22 cellular contexts compared by ENCODE assay signal in genomic region chr2:84884396-84884795, GRCh38. TPM values are rescaled to one million over a fixed set of nuclear protein-coding genes. Genes with fewer than 3 reads are reported as not detected.
A peak's percentile ranks its signal among the peaks of the same experiment; 100 is the strongest.
DNase-seq lines count a peak whose midpoint lies in the region; ATAC-seq and TF ChIP-seq lines count a peak whose summit lies in the region.
"Had no signal": no experiment of that assay in that cellular context is flagged by ENCODE, and none has a peak within 500 bp of the region (broad histone marks: within the 10 kb centered on the region; RNA-seq: fewer than 3 reads in every experiment).

No MANE protein-coding gene starts in this region.

- no peaks in the 10 kb centered on the region for H3K9me3 ChIP-seq in stomach
- H3K9me3 ChIP-seq: Caco-2 had no signal

- 0 out of 2 replicates have a peak, but pooled peaks cover 6% of the 10 kb centered on the region for H3F3A ChIP-seq in GM23338 (replicated peaks; ENCODE audit: low read depth)

- WGBS in stomach, 5 donors, result 55 to 79% (median 71%) methylated on average over 1 of the region's 1 CpG

- intact Hi-C loops in stomach (cut with DNase I; ENCODE audit: low total_unique reads), result no loop called here

- H3K4me2 ChIP-seq in GM23338, result no peak overlapping the region

- H3K27ac ChIP-seq in ACC112 (ENCODE audit: low read depth, low read length) (no peak overlapping the region), GM23338 (ENCODE audit: low read depth) (no peak overlapping the region), stomach (no peak overlapping the region)
- H3K27ac ChIP-seq: SK-N-MC had no signal

- no peak for TF ChIP-seq POLR2A in stomach (IDR thresholded peaks at IDR 0.05)

- H3K27me3 Mint-ChIP-seq in GM23338 (ENCODE audit: insufficient read depth, low read depth, poor library complexity), result peaks cover 40% of the 10 kb centered on the region

- no peaks in the 10 kb centered on the region for H3K27me3 ChIP-seq in ACC112 (ENCODE audit: insufficient read depth, low read length)
- peaks cover 48% of the 10 kb centered on the region for H3K27me3 ChIP-seq in GM23338 (ENCODE audit: insufficient read depth)
- H3K27me3 ChIP-seq in stomach, result peaks cover 0 to 39% (median 17%) of the 10 kb centered on the region in 3 donors

- H3K79me2 ChIP-seq in ACC112 (ENCODE audit: control insufficient read depth, insufficient read depth, low read length, unreplicated experiment), result peaks cover 6% of the 10 kb centered on the region
- H3K79me2 ChIP-seq in GM23338 (replicated peaks; ENCODE audit: insufficient read depth), result no peaks in the 10 kb centered on the region

- no peaks in the 10 kb centered on the region for H3K36me3 Mint-ChIP-seq in GM23338 (ENCODE audit: low read depth)

- H3K4me3 ChIP-seq in ACC112 (ENCODE audit: low read depth, low read length), result no peak overlapping the region
- no peak overlapping the region for H3K4me3 ChIP-seq in GM23338
- no peak overlapping the region for H3K4me3 ChIP-seq in stomach
- H3K4me3 ChIP-seq: SK-N-MC had no signal

- H3K9me2 ChIP-seq in GM23338 (ENCODE audit: insufficient read depth), result no peaks in the 10 kb centered on the region

- ATAC-seq in GM23338, result no peak
- ATAC-seq: CD8-positive, alpha-beta T cell had no signal

- H4K20me1 ChIP-seq in GM23338 (replicated peaks; ENCODE audit: insufficient read depth), result 0 out of 2 replicates have a peak, but pooled peaks cover under 1% of the 10 kb centered on the region

- TF ChIP-seq EP300 in stomach (IDR thresholded peaks at IDR 0.05), result no peak

- DNase-seq in GM23338 (ENCODE audit: low spot score) (no peak), dermis blood vessel endothelial cell (peak; percentile 20), left kidney (ENCODE audit: low read depth, low spot score) (peak; percentile 12), pons (ENCODE audit: low spot score) (no peak), iPS-NIHi11 (ENCODE audit: low spot score) (no peak), stomach (no peak)
- DNase-seq: AML-193; C1 segment of cervical spinal cord; Caco-2; CD8-positive, alpha-beta T cell; DMS 273 treated with DMSO at 0.1 percent for 48 hours; DMS79; Karpas-422; NCI-H1092; NCI-H1417 treated with DMSO at 0.1 percent for 48 hours; NCI-H1694 treated with DMSO at 0.1 percent for 48 hours; NCI-H2081; NCI-H524; NCI-H748 treated with DMSO at 0.1 percent for 48 hours; SIG-M5 had no signal

- peaks cover 38% of the 10 kb centered on the region for H3K4me1 ChIP-seq in ACC112 (ENCODE audit: control insufficient read depth, insufficient read depth, low read length, unreplicated experiment)
- H3K4me1 ChIP-seq in GM23338 (ENCODE audit: insufficient read depth), result no peaks in the 10 kb centered on the region; the same call in 1 of the 2 replicates
- H3K4me1 ChIP-seq in stomach, result peaks cover 24 to 46% (median 37%) of the 10 kb centered on the region in 4 donors

- no peak overlapping the region for H3K27ac Mint-ChIP-seq in GM23338
- H3K27ac Mint-ChIP-seq: CD8-positive, alpha-beta T cell had no signal

- H3K4me1 Mint-ChIP-seq in GM23338, result peaks cover 8% of the 10 kb centered on the region; the same call in 2 of the 3 replicates

- H3K36me3 ChIP-seq in ACC112 (ENCODE audit: insufficient read depth, low read length), result no peaks in the 10 kb centered on the region
- H3K36me3 ChIP-seq in GM23338 (ENCODE audit: insufficient read depth), result no peaks in the 10 kb centered on the region
- H3K36me3 ChIP-seq in stomach, result no peaks in the 10 kb centered on the region

- H3K4me3 Mint-ChIP-seq in GM23338, result no peak overlapping the region
- H3K4me3 Mint-ChIP-seq: CD8-positive, alpha-beta T cell had no signal

- peak overlapping the region; percentile 68 for H2AFZ ChIP-seq in ACC112 (ENCODE audit: low read length, unreplicated experiment)
- H2AFZ ChIP-seq in GM23338, result 0 out of 2 replicates have a peak overlapping the region, but pooled peaks have one; percentile 14

- no peaks in the 10 kb centered on the region for H3K9me3 Mint-ChIP-seq in GM23338
- H3K9me3 Mint-ChIP-seq: CD8-positive, alpha-beta T cell had no signal

- TF ChIP-seq CTCF in GM23338 (conservative IDR thresholded peaks at IDR 0.05; ENCODE audit: low read depth in 2 of 2), result no peak
- no peak for TF ChIP-seq CTCF in stomach (IDR thresholded peaks at IDR 0.05)

TF ChIP-seq in GM23338, 12 proteins besides CTCF, POLR2A, EP300 and RAD21 (continues in another document):
- TF ChIP-seq NANOG (IDR thresholded peaks at IDR 0.05; ENCODE audit: borderline replicate concordance) (no peak), STAT1 (IDR thresholded peaks at IDR 0.05; ENCODE audit: unreplicated experiment) (no peak), ZNF331 (CRISPR knock-in tag; IDR thresholded peaks at IDR 0.05; ENCODE audit: low read depth) (no peak), ETS1 (IDR thresholded peaks at IDR 0.05) (no peak), JUNB (IDR thresholded peaks at IDR 0.05; ENCODE audit: unreplicated experiment) (no peak), EZH2phosphoT487 (IDR thresholded peaks at IDR 0.05; ENCODE audit: unreplicated experiment) (no peak), CREB1 (CRISPR knock-in tag; IDR thresholded peaks at IDR 0.05; ENCODE audit: low read depth) (no peak), POLR2AphosphoS5 (IDR thresholded peaks at IDR 0.05; ENCODE audit: low read depth) (no peak)
- TF ChIP-seq, protein P1, sequence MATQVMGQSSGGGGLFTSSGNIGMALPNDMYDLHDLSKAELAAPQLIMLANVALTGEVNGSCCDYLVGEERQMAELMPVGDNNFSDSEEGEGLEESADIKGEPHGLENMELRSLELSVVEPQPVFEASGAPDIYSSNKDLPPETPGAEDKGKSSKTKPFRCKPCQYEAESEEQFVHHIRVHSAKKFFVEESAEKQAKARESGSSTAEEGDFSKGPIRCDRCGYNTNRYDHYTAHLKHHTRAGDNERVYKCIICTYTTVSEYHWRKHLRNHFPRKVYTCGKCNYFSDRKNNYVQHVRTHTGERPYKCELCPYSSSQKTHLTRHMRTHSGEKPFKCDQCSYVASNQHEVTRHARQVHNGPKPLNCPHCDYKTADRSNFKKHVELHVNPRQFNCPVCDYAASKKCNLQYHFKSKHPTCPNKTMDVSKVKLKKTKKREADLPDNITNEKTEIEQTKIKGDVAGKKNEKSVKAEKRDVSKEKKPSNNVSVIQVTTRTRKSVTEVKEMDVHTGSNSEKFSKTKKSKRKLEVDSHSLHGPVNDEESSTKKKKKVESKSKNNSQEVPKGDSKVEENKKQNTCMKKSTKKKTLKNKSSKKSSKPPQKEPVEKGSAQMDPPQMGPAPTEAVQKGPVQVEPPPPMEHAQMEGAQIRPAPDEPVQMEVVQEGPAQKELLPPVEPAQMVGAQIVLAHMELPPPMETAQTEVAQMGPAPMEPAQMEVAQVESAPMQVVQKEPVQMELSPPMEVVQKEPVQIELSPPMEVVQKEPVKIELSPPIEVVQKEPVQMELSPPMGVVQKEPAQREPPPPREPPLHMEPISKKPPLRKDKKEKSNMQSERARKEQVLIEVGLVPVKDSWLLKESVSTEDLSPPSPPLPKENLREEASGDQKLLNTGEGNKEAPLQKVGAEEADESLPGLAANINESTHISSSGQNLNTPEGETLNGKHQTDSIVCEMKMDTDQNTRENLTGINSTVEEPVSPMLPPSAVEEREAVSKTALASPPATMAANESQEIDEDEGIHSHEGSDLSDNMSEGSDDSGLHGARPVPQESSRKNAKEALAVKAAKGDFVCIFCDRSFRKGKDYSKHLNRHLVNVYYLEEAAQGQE (IDR thresholded peaks at IDR 0.05; ENCODE audit: unreplicated experiment), result no peak

RNA-seq across cellular contexts. Expression of gene TRABD2A, which starts 3.5 kb away (rescaled TPM):
- total RNA-seq in GM23338 (2014; rRNA removed; shearing (Covaris generic)), result 12.1 and 15.7 TPM in 2 replicates
- polyA plus RNA-seq in GM23338 (2016; fragmentation: Nextera tagmentation; extraction: Ambion mirVana), result 5.5 and 6.0 TPM in 2 replicates
- total RNA-seq in dermis blood vessel endothelial cell, result 0.23 and 1.4 TPM in 2 replicates
- total RNA-seq in stomach, result 100 to 1,000 TPM in 1 of 5 donors, 10 to 100 TPM in 1, 1 to 10 TPM in 1, under 1 TPM in 2; 0.29 to 109 (median 1.3) TPM
- polyA plus RNA-seq in stomach, result under 1 TPM in 2 of 3 donors, not detected in 1; 0.48 to 0.50 TPM

RNA-seq across cellular contexts. Expression of gene TMSB10, which starts 21.1 kb away (rescaled TPM):
- total RNA-seq in GM23338 (2014; rRNA removed; shearing (Covaris generic)), result 834 and 976 TPM in 2 replicates
- polyA plus RNA-seq in GM23338 (2016; fragmentation: Nextera tagmentation; extraction: Ambion mirVana) (2,942 and 3,166 TPM in 2 replicates), stomach (1,000 to 10,000 TPM; 1,773 to 3,520 (median 2,373) TPM)
- total RNA-seq in dermis blood vessel endothelial cell (6,829 and 7,745 TPM in 2 replicates), stomach (1,000 to 10,000 TPM in 3 of 5 donors, 100 to 1,000 TPM in 2; 504 to 5,821 (median 1,954) TPM)

Comparison
In these comparisons a context has a peak if more than half of its experiments do, and no peak if none do; other contexts are left out.
1. DNase-seq: peak in dermis blood vessel endothelial cell (single experiment) and left kidney (single experiment); none in GM23338 (single experiment), pons (single experiment), iPS-NIHi11 (single experiment) and stomach (single experiment).